22 cellular contexts compared by ENCODE assay signal in genomic region chr5:67366961-67367360, GRCh38.
"Had no signal": no experiment of that assay in that cellular context is flagged by ENCODE, and none has a peak within 500 bp of the region (broad histone marks: within the 10 kb centered on the region; RNA-seq: fewer than 3 reads in every experiment).

No MANE protein-coding gene starts in this region.

- DNase-seq: Kasumi-1, MM.1S, NCI-H1092 treated with DMSO at 0.1 percent for 48 hours, NCI-H1436, NCI-H187, NCI-H2029, NCI-H2081 treated with DMSO at 0.1 percent for 48 hours, NCI-H2171, NCI-H226, NCI-H524, NCI-H526 treated with DMSO at 0.1 percent for 48 hours, NCI-H748 treated with DMSO at 0.1 percent for 48 hours, Right ventricle myocardium superior, RPMI8226, SIG-M5 had no signal

- H3K4me3 ChIP-seq: K562, SJSA1, SK-N-MC had no signal

- FAIRE-seq: HTR-8/SVneo, K562, RCC 7860 had no signal

- H3K27me3 ChIP-seq: SJSA1 had no signal

- ATAC-seq: K562 had no signal

- H3K36me3 ChIP-seq: SJSA1 had no signal

- H3K27ac ChIP-seq: HL-60, KMS-11, SJSA1, SK-N-MC had no signal

- H3K4me1 ChIP-seq: SJSA1 had no signal

- H3K9me3 ChIP-seq: SJSA1 had no signal

- H3K4me2 ChIP-seq: KMS-11 had no signal

- H3K9ac ChIP-seq: KMS-11 had no signal
